ENCODE assay signal across 14 cellular contexts in the genomic region with DNA sequence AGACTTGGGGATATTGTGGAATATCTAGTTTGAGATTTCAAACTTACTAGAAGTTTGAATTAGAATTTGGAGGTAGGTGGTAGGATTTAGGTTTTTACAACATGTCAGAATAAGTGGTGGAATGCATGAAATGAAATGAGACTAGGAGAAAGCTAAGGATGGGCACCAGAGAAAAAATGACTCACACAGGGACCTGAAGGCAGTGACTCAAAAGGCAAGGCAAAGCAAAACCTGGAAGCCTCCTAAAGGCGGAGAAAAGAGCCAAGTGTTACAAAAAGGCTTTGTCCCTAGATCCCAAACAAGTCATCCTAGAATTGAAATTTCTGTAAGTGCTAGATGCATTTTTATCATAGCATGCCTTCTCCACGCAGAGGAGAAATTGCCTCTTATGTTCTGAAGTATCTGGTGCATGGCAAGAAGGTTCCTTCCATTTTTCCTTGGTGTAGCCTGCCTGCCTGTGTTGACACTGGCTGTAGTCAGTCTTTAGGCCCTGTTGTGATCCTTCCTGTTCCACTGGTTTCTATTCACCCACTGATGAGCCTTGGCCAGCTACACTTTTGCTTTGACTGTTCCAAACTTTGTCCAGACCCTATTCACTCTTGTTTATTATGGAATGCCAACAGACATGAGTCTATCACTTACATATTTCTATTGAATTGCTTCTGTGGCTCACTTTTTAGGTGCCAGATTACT.
A peak's percentile ranks its signal among the peaks of the same experiment; 100 is the strongest.
DNase-seq lines count a peak whose midpoint lies in the region; ATAC-seq and TF ChIP-seq lines count a peak whose summit lies in the region.
"Had no signal": no experiment of that assay in that cellular context is flagged by ENCODE, and none has a peak within 500 bp of the region (broad histone marks: within the 10 kb centered on the region; RNA-seq: fewer than 3 reads in every experiment).

No MANE protein-coding gene starts in this region.

- no peaks in the 10 kb centered on the region for H3K36me3 ChIP-seq in gastrocnemius medialis
- H3K36me3 ChIP-seq: heart left ventricle, tibial nerve had no signal

- in situ Hi-C loops in gastrocnemius medialis (cut with MboI; ENCODE audit: low sequenced_read_pairs in 4 of 4), result no loop called here

- ATAC-seq in activated T-helper 17 cell treated with anti-CD3 and anti-CD28 coated beads, Interleukin-2, amount 50 U/mL, for 72 hours (replicated peaks), result no peak
- no peak for ATAC-seq in GM19324 (IDR thresholded peaks at IDR 0.05; ENCODE audit: low FRiP score, unreplicated experiment)
- no peak for ATAC-seq in gastrocnemius medialis
- ATAC-seq: activated CD4-positive, alpha-beta T cell treated with anti-CD3 and anti-CD28 coated beads for 36 hours; heart left ventricle had no signal

- no peak for TF ChIP-seq POLR2A in gastrocnemius medialis (IDR thresholded peaks at IDR 0.05)

- no peaks in the 10 kb centered on the region for H3K9me3 Mint-ChIP-seq in HFFc6
- H3K9me3 Mint-ChIP-seq in activated T-helper 17 cell treated with anti-CD3 and anti-CD28 coated beads, Interleukin-2, amount 50 U/mL, for 72 hours, result peaks cover 6% of the 10 kb centered on the region

- H3K36me3 Mint-ChIP-seq in HFFc6 (ENCODE audit: low read depth), result peaks cover 5% of the 10 kb centered on the region
- no peaks in the 10 kb centered on the region for H3K36me3 Mint-ChIP-seq in activated T-helper 17 cell treated with anti-CD3 and anti-CD28 coated beads, Interleukin-2, amount 50 U/mL, for 72 hours (ENCODE audit: low read depth)

- no peaks in the 10 kb centered on the region for H3K9me3 ChIP-seq in gastrocnemius medialis
- H3K9me3 ChIP-seq: heart left ventricle, tibial nerve had no signal

- DNase-seq in HFFc6, result peak; percentile 82
- peak; percentile 43 for DNase-seq in amniotic stem cell (lab: John Stamatoyannopoulos, UW)
- peak; percentile 65 to 74 for DNase-seq in foreskin fibroblast
- DNase-seq in stromal cell of bone marrow (ENCODE audit: low read depth), result peak; percentile 48
- DNase-seq in gastrocnemius medialis, result no peak
- no peak for DNase-seq in SW 1271 (lab: John Stamatoyannopoulos, UW)
- DNase-seq: activated CD4-positive, alpha-beta T cell treated with anti-CD3 and anti-CD28 coated beads for 36 hours; COR-L47; dorsolateral prefrontal cortex; heart left ventricle; stimulated activated CD4-positive, alpha-beta T cell treated with anti-CD3 and anti-CD28 coated beads, Interleukin-15, amount 100 ng/mL, for 24 hours had no signal

- no peaks in the 10 kb centered on the region for H3K27me3 ChIP-seq in gastrocnemius medialis
- H3K27me3 ChIP-seq: dorsolateral prefrontal cortex, heart left ventricle, tibial nerve had no signal

- H3K27ac Mint-ChIP-seq in HFFc6, result peak overlapping the region; percentile 83
- H3K27ac Mint-ChIP-seq in activated T-helper 17 cell treated with anti-CD3 and anti-CD28 coated beads, Interleukin-2, amount 50 U/mL, for 72 hours, result no peak overlapping the region
- H3K27ac Mint-ChIP-seq: activated CD4-positive, alpha-beta T cell treated with anti-CD3 and anti-CD28 coated beads for 36 hours had no signal

- H3K27ac ChIP-seq in gastrocnemius medialis, result no peak overlapping the region
- H3K27ac ChIP-seq: dorsolateral prefrontal cortex, heart left ventricle had no signal

- H3K4me3 ChIP-seq in foreskin fibroblast (ENCODE audit: low read depth in 1 of 2, low read length in 2 of 2), result no peak overlapping the region
- H3K4me3 ChIP-seq in gastrocnemius medialis, result no peak overlapping the region
- H3K4me3 ChIP-seq: dorsolateral prefrontal cortex, heart left ventricle, tibial nerve had no signal

- peak overlapping the region; percentile 62 for H3K4me3 Mint-ChIP-seq in HFFc6
- no peak overlapping the region for H3K4me3 Mint-ChIP-seq in activated T-helper 17 cell treated with anti-CD3 and anti-CD28 coated beads, Interleukin-2, amount 50 U/mL, for 72 hours
- H3K4me3 Mint-ChIP-seq: activated CD4-positive, alpha-beta T cell treated with anti-CD3 and anti-CD28 coated beads for 36 hours had no signal

- H3K27me3 Mint-ChIP-seq in HFFc6 (ENCODE audit: insufficient read depth), result no peaks in the 10 kb centered on the region
- no peaks in the 10 kb centered on the region for H3K27me3 Mint-ChIP-seq in activated T-helper 17 cell treated with anti-CD3 and anti-CD28 coated beads, Interleukin-2, amount 50 U/mL, for 72 hours
- H3K27me3 Mint-ChIP-seq: activated CD4-positive, alpha-beta T cell treated with anti-CD3 and anti-CD28 coated beads for 36 hours had no signal

- TF ChIP-seq CTCF in HFFc6 (IDR thresholded peaks at IDR 0.05) (no peak), foreskin fibroblast (IDR thresholded peaks at IDR 0.05; ENCODE audit: low read depth, low read length) (no peak), gastrocnemius medialis (IDR thresholded peaks at IDR 0.05 in 4 of 5, conservative IDR thresholded peaks at IDR 0.05 in 1 of 5) (no peak)

- peaks cover 63% of the 10 kb centered on the region for H3K4me1 Mint-ChIP-seq in HFFc6 (ENCODE audit: low read depth)
- H3K4me1 Mint-ChIP-seq in activated T-helper 17 cell treated with anti-CD3 and anti-CD28 coated beads, Interleukin-2, amount 50 U/mL, for 72 hours, result no peaks in the 10 kb centered on the region
- H3K4me1 Mint-ChIP-seq: activated CD4-positive, alpha-beta T cell treated with anti-CD3 and anti-CD28 coated beads for 36 hours had no signal

- intact Hi-C loops in gastrocnemius medialis (cut with DNase I; ENCODE audit: low total_unique reads), result no loop called here

- H3K4me1 ChIP-seq in gastrocnemius medialis, result no peaks in the 10 kb centered on the region
- H3K4me1 ChIP-seq: heart left ventricle, tibial nerve had no signal

Comparison
In these comparisons a context has a peak if more than half of its experiments do, and no peak if none do; other contexts are left out.
1. DNase-seq: peak in HFFc6 (single experiment), amniotic stem cell (single experiment), foreskin fibroblast (2 of 2) and stromal cell of bone marrow (single experiment); none in gastrocnemius medialis (0 of 2) and SW 1271 (0 of 2).